In genomic region chr12:102958073-102958829, GRCh38 we compare ENCODE assay signal across 8 cellular contexts. TPM values are rescaled to one million over a fixed set of nuclear protein-coding genes. Genes with fewer than 3 reads are reported as not detected.
DNase-seq lines count a peak whose midpoint lies in the region; ATAC-seq, FAIRE-seq and TF ChIP-seq lines count a peak whose summit lies in the region.

No MANE protein-coding gene starts in this region.

- dilution Hi-C loops in keratinocyte (cut with MboI; ENCODE audit: extremely low pct_ligation_motif_present, low sequenced_read_pairs) = no loop called here

- no peak overlapping the region for H2AFZ ChIP-seq in keratinocyte (ENCODE audit: control insufficient read depth, low read length)

- H3K4me1 ChIP-seq in adipocyte (ENCODE audit: control insufficient read depth, insufficient read depth, low read length) = peaks cover 6% of the 10 kb centered on the region
- H3K4me1 ChIP-seq in keratinocyte (ENCODE audit: control insufficient read depth, extremely low read depth, insufficient read depth, low read length) = peaks cover 3% of the 10 kb centered on the region
- H3K4me1 ChIP-seq in thymus (ENCODE audit: control insufficient read depth, insufficient read depth, low read length) = no peaks in the 10 kb centered on the region

- no peak overlapping the region for H3K9ac ChIP-seq in adipocyte (ENCODE audit: low read length)
- no peak overlapping the region for H3K9ac ChIP-seq in keratinocyte (ENCODE audit: control insufficient read depth, extremely low read depth, insufficient read depth, low read length)

- H3K36me3 ChIP-seq in adipocyte (ENCODE audit: control insufficient read depth, insufficient read depth, low read length, severe bottlenecking) = no peaks in the 10 kb centered on the region
- H3K36me3 ChIP-seq in keratinocyte (ENCODE audit: control insufficient read depth in 2 of 2, extremely low read depth in 1 of 2, insufficient read depth in 2 of 2, low read length in 2 of 2) = no peaks in the 10 kb centered on the region
- H3K36me3 ChIP-seq in thymus (ENCODE audit: control insufficient read depth, insufficient read depth) = no peaks in the 10 kb centered on the region

- no peak for FAIRE-seq in keratinocyte (lab: Jason Lieb, UNC)

- no peaks in the 10 kb centered on the region for H3K9me1 ChIP-seq in keratinocyte (ENCODE audit: control insufficient read depth, extremely low read depth, insufficient read depth, low read length)

- no peak for TF ChIP-seq CTCF in keratinocyte (optimal IDR thresholded peaks at IDR 0.05 in 1 of 3, IDR thresholded peaks at IDR 0.05 in 1 of 3, conservative IDR thresholded peaks at IDR 0.05 in 1 of 3; ENCODE audit: extremely low read depth in 1 of 3, insufficient read depth in 2 of 3, low read length in 3 of 3)

- H3K4me3 ChIP-seq in adipocyte (ENCODE audit: low read length) (peak overlapping the region; percentile 77), keratinocyte (ENCODE audit: control insufficient read depth in 2 of 3, extremely low read depth in 1 of 3, insufficient read depth in 2 of 3, low read depth in 1 of 3, low read length in 3 of 3) (peak overlapping the region; percentile 18 to 61 (median 43)), thymus (ENCODE audit: low read length) (peak overlapping the region; percentile 28)

- H4K20me1 ChIP-seq in keratinocyte (ENCODE audit: control insufficient read depth, extremely low read depth, insufficient read depth, low read length) = no peaks in the 10 kb centered on the region

- WGBS in thymus = 4% methylated on average over 83 of the region's 83 CpGs

- DNase-seq in COLO668 (lab: John Stamatoyannopoulos, UW; ENCODE audit: unreplicated experiment) = peak; percentile 83
- peak; percentile 55 for DNase-seq in adipocyte (ENCODE audit: low read depth)
- DNase-seq in keratinocyte (ENCODE audit: low read depth, low spot score) = no peak
- DNase-seq in A172 (ENCODE audit: low spot score) = no peak

- H3K27ac ChIP-seq in keratinocyte (ENCODE audit: control insufficient read depth, insufficient read depth, low read length) (no peak overlapping the region), thymus (ENCODE audit: low read depth) (no peak overlapping the region)

- H3K9me3 ChIP-seq in adipocyte (ENCODE audit: control insufficient read depth, low read length) (peaks cover 3% of the 10 kb centered on the region), keratinocyte (ENCODE audit: control insufficient read depth, low read depth, low read length) (no peaks in the 10 kb centered on the region), thymus (ENCODE audit: control insufficient read depth) (no peaks in the 10 kb centered on the region)

- no peaks in the 10 kb centered on the region for H3K79me2 ChIP-seq in keratinocyte (ENCODE audit: control insufficient read depth, insufficient read depth, low read length)

- ATAC-seq in GM19023 (IDR thresholded peaks at IDR 0.05; ENCODE audit: unreplicated experiment) = peak; percentile 57
- ATAC-seq in HG03342 (IDR thresholded peaks at IDR 0.05; ENCODE audit: unreplicated experiment) = peak; percentile 58
- ATAC-seq in GM18873 (IDR thresholded peaks at IDR 0.05; ENCODE audit: low FRiP score, unreplicated experiment) = no peak

- H3K27me3 ChIP-seq in adipocyte (replicated peaks; ENCODE audit: control insufficient read depth, insufficient read depth, low read length) (peaks cover 81% of the 10 kb centered on the region), keratinocyte (ENCODE audit: control insufficient read depth, extremely low read depth, insufficient read depth, low read length) (peaks cover 91% of the 10 kb centered on the region), thymus (ENCODE audit: control insufficient read depth, insufficient read depth) (peaks cover 77% of the 10 kb centered on the region)

- peak overlapping the region; percentile 56 for H3K4me2 ChIP-seq in keratinocyte (ENCODE audit: control insufficient read depth, extremely low read depth, insufficient read depth, low read depth, low read length)

RNA-seq across cellular contexts. Expression of gene ASCL1, which starts 0.8 kb away (rescaled TPM):
- polyA plus RNA-seq in keratinocyte = 0.03 TPM in 1 of 3 replicates, not detected in the others
- polyA plus RNA-seq in keratinocyte (2011; ENCODE audit: low read depth) = not detected
- not detected in 2 replicates for polyA plus RNA-seq in keratinocyte (2011; cell fraction: cytosol; rRNA removed)
- not detected in 2 replicates for polyA plus RNA-seq in keratinocyte (2011; cell fraction: nucleus; rRNA removed)
- polyA plus RNA-seq in keratinocyte (2012; ENCODE audit: low replicate concordance) = not detected in 2 replicates
- polyA minus RNA-seq in keratinocyte = not detected in 3 replicates
- polyA minus RNA-seq in keratinocyte (2011; cell fraction: cytosol; rRNA and poly(A)+ RNA removed) = not detected
- polyA minus RNA-seq in keratinocyte (2011; cell fraction: nucleus; rRNA and poly(A)+ RNA removed) = not detected in 2 replicates
- 15.3 TPM for polyA plus RNA-seq in thymus
- total RNA-seq in A172 (2014; rRNA removed; shearing (Covaris generic)) = not detected in 2 replicates

RNA-seq across cellular contexts. Expression of gene PAH, which starts 41.2 kb away (rescaled TPM):
- polyA plus RNA-seq in keratinocyte (not detected in 3 replicates), thymus (1.3 TPM)
- not detected for polyA plus RNA-seq in keratinocyte (2011; ENCODE audit: low read depth)
- not detected in 2 replicates for polyA plus RNA-seq in keratinocyte (2011; cell fraction: cytosol; rRNA removed)
- polyA plus RNA-seq in keratinocyte (2011; cell fraction: nucleus; rRNA removed) = not detected in 2 replicates
- not detected in 2 replicates for polyA plus RNA-seq in keratinocyte (2012; ENCODE audit: low replicate concordance)
- not detected in 3 replicates for polyA minus RNA-seq in keratinocyte
- polyA minus RNA-seq in keratinocyte (2011; cell fraction: cytosol; rRNA and poly(A)+ RNA removed) = not detected
- not detected in 2 replicates for polyA minus RNA-seq in keratinocyte (2011; cell fraction: nucleus; rRNA and poly(A)+ RNA removed)
- total RNA-seq in A172 (2014; rRNA removed; shearing (Covaris generic)) = not detected in 2 replicates

Comparison
In these comparisons a context has a peak if more than half of its experiments do, and no peak if none do; other contexts are left out.
1. DNase-seq: peak in COLO668 (single experiment) and adipocyte (single experiment); none in keratinocyte (single experiment) and A172 (single experiment).
2. RNA of gene ASCL1, which starts 0.8 kb away (polyA plus RNA-seq): 15.3 TPM in thymus (single experiment); 0.03 TPM in keratinocyte; every median in the first group is over 10 times any median in the second.
3. Peak in every context shown above with its lines, with median percentiles within 50 percentile points of each other: H3K4me3 ChIP-seq.